ENCODE assay signal across 22 cellular contexts in the genomic region with DNA sequence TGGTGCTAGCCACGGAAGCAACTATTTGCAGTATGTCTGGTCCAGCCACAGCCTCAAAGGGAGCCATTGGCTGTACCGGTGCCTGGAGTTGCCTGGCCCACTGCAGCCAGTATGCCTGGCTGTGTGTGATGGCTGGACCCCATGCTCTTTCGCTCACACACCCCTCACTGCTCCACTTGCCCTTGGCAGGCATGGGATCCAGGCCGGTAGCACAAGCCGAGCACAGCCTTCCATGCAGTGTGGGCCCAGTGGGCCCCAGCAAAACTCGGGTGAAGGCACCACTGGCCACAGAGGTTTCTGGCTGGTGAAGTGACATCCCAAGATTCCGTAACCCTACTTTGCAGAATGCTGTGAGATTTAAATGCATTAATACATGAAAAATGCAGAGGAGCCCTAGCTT.
A peak's percentile ranks its signal among the peaks of the same experiment; 100 is the strongest.
DNase-seq lines count a peak whose midpoint lies in the region; FAIRE-seq and TF ChIP-seq lines count a peak whose summit lies in the region.
"Had no signal": no experiment of that assay in that cellular context is flagged by ENCODE, and none has a peak within 500 bp of the region (broad histone marks: within the 10 kb centered on the region; RNA-seq: fewer than 3 reads in every experiment).

No MANE protein-coding gene starts in this region.

- H3K79me1 ChIP-seq in neuronal stem cell (ENCODE audit: low read depth, low read length): no peaks in the 10 kb centered on the region

- no peak overlapping the region for H4K91ac ChIP-seq in neuronal stem cell (ENCODE audit: low read depth, low read length, poor library complexity)

- no peak overlapping the region for H2BK120ac ChIP-seq in neuronal stem cell (ENCODE audit: low read depth, low read length)

- no peak overlapping the region for H2BK5ac ChIP-seq in neuronal stem cell (ENCODE audit: low read length)

- peak overlapping the region; percentile 29 for H3K23ac ChIP-seq in neuronal stem cell (ENCODE audit: low read depth, low read length, poor library complexity)

- H4K8ac ChIP-seq in neuronal stem cell (ENCODE audit: low read depth, low read length): no peak overlapping the region

- peaks cover 3 to 12% of the 10 kb centered on the region in 2 donors for H3K9me3 ChIP-seq in neuronal stem cell (replicated peaks in 1 of 2; ENCODE audit: control insufficient read depth in 2 of 2, insufficient read depth in 1 of 2, low read depth in 1 of 2, low read length in 2 of 2)
- H3K9me3 ChIP-seq: BE2C had no signal

- TF ChIP-seq CTCF in glutamatergic neuron (IDR thresholded peaks at IDR 0.05; ENCODE audit: partially characterized antibody, unreplicated experiment) (no peak), D721Med (IDR thresholded peaks at IDR 0.05; ENCODE audit: insufficient read depth, missing control alignments) (no peak)

- H2AK5ac ChIP-seq in neuronal stem cell (ENCODE audit: low read depth, low read length): peak overlapping the region; percentile 63

- H3K4me1 ChIP-seq in neuronal stem cell (ENCODE audit: control insufficient read depth in 2 of 2, insufficient read depth in 1 of 2, low read depth in 1 of 2, low read length in 2 of 2): no peaks in the 10 kb centered on the region
- H3K4me1 ChIP-seq: BE2C, BLaER1 had no signal

- no peak overlapping the region for H3K4ac ChIP-seq in neuronal stem cell (ENCODE audit: low read length)

- WGBS in neuronal stem cell (ENCODE audit: extremely low coverage in 2 of 2, insufficient read length in 2 of 2, insufficient replicate concordance in 1 of 2), 2 donors: no CpG with 5 or more reads among the region's 7 CpGs

- no peaks in the 10 kb centered on the region for H3K36me3 ChIP-seq in neuronal stem cell (replicated peaks in 1 of 2; ENCODE audit: control insufficient read depth in 2 of 2, insufficient read depth in 2 of 2, low read length in 2 of 2)
- H3K36me3 ChIP-seq: BE2C, BLaER1 had no signal

- H3K27me3 Mint-ChIP-seq in glutamatergic neuron (ENCODE audit: unreplicated experiment): no peaks in the 10 kb centered on the region
- H3K27me3 Mint-ChIP-seq: CD4-positive, alpha-beta memory T cell; CD4-positive, CD25-positive, alpha-beta regulatory T cell had no signal

- no peak for FAIRE-seq in D721Med (lab: Jason Lieb, UNC)
- FAIRE-seq: A204.1, GM12878, GM12892, GM18507 had no signal

- H3K27ac ChIP-seq in neuronal stem cell (replicated peaks; ENCODE audit: low read length): no peak overlapping the region
- H3K27ac ChIP-seq: BLaER1 had no signal

- H3K4me1 Mint-ChIP-seq in glutamatergic neuron (ENCODE audit: low read depth, unreplicated experiment): no peaks in the 10 kb centered on the region
- H3K4me1 Mint-ChIP-seq: CD14-positive monocyte; CD4-positive, alpha-beta memory T cell; CD4-positive, CD25-positive, alpha-beta regulatory T cell; CD8-positive, alpha-beta memory T cell had no signal

- no peak overlapping the region for H2BK15ac ChIP-seq in neuronal stem cell (ENCODE audit: low read length)

- no peak for DNase-seq in glutamatergic neuron
- DNase-seq in neuronal stem cell (ENCODE audit: low spot score): no peak
- DNase-seq in NCI-H187 (lab: John Stamatoyannopoulos, UW): no peak
- no peak for DNase-seq in D721Med (ENCODE audit: insufficient read length, low spot score)
- no peak for DNase-seq in DMS79 (lab: John Stamatoyannopoulos, UW)
- DNase-seq: 8988T; ACHN; BE2C; C1 segment of cervical spinal cord; CD4-positive, alpha-beta memory T cell; CD4-positive, CD25-positive, alpha-beta regulatory T cell; CD8-positive, alpha-beta memory T cell; COR-L47; DND-41; EL; GDM1 had no signal

- no peaks in the 10 kb centered on the region for H3K27me3 ChIP-seq in neuronal stem cell (ENCODE audit: control insufficient read depth in 3 of 3, insufficient read depth in 3 of 3, low read depth in 1 of 3, low read length in 3 of 3)
- H3K27me3 ChIP-seq: BE2C, BLaER1 had no signal

- no peak overlapping the region for H3K18ac ChIP-seq in neuronal stem cell (ENCODE audit: low read length)

- H3K9me3 Mint-ChIP-seq in glutamatergic neuron (ENCODE audit: unreplicated experiment): peaks cover 4% of the 10 kb centered on the region
- H3K9me3 Mint-ChIP-seq: CD8-positive, alpha-beta memory T cell had no signal

- no peak overlapping the region for H2BK12ac ChIP-seq in neuronal stem cell (ENCODE audit: low read length)

- no peak overlapping the region for H2AFZ ChIP-seq in neuronal stem cell (ENCODE audit: low read length)

- H3K4me3 ChIP-seq in neuronal stem cell (ENCODE audit: low read length in 2 of 2): peak overlapping the region in 1 of 2 donors; percentile 58
- H3K4me3 ChIP-seq: BLaER1, GM12878 had no signal

- H3K4me3 Mint-ChIP-seq in glutamatergic neuron (ENCODE audit: unreplicated experiment): no peak overlapping the region
- H3K4me3 Mint-ChIP-seq: CD14-positive monocyte; CD4-positive, alpha-beta memory T cell; CD4-positive, CD25-positive, alpha-beta regulatory T cell; CD8-positive, alpha-beta memory T cell had no signal

- H3K36me3 Mint-ChIP-seq in glutamatergic neuron (ENCODE audit: unreplicated experiment): peaks cover 4% of the 10 kb centered on the region
- H3K36me3 Mint-ChIP-seq: CD14-positive monocyte; CD4-positive, alpha-beta memory T cell; CD4-positive, CD25-positive, alpha-beta regulatory T cell; CD8-positive, alpha-beta memory T cell had no signal

- H3K4me2 ChIP-seq in neuronal stem cell (ENCODE audit: insufficient read depth, low read length, poor library complexity, severe bottlenecking): no peak overlapping the region
- H3K4me2 ChIP-seq: BLaER1 had no signal

- H3K27ac Mint-ChIP-seq in glutamatergic neuron (ENCODE audit: unreplicated experiment): peak overlapping the region; percentile 50
- H3K27ac Mint-ChIP-seq: CD4-positive, alpha-beta memory T cell; CD4-positive, CD25-positive, alpha-beta regulatory T cell; CD8-positive, alpha-beta memory T cell had no signal

- no peak overlapping the region for H3K9ac ChIP-seq in neuronal stem cell (ENCODE audit: low read depth, low read length, poor library complexity)
- H3K9ac ChIP-seq: BLaER1 had no signal

- H3K14ac ChIP-seq in neuronal stem cell (ENCODE audit: low read length): no peak overlapping the region
